Comparison of ENCODE assay signal across 22 cellular contexts in the genomic region with DNA sequence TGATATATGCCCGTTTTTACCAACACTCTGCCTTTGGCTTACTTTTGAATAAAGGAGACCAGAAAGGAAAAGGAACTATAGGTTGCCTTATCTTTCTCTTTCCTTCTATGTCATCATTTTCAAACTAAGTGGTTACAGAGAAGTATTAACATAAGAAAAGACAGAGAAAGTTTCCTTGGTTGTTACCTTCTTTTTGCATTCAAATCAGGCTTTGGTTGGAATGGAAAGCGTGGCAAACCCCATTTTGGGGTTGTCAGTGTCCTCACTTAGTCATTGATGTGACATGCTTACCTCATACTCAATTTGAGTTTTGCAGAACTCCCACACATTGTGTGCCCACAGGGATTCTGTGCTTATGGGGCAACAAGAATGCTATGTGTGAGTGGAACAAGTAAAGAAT. TPM values are rescaled to one million over a fixed set of nuclear protein-coding genes. Genes with fewer than 3 reads are reported as not detected.
"Had no signal": no experiment of that assay in that cellular context is flagged by ENCODE, and none has a peak within 500 bp of the region (broad histone marks: within the 10 kb centered on the region; RNA-seq: fewer than 3 reads in every experiment).

No MANE protein-coding gene starts in this region.

- DNase-seq: activated CD8-positive, alpha-beta memory T cell treated with anti-CD3 and anti-CD28 coated beads, Interleukin-2, amount 50 U/mL, for 48 hours; activated naive CD4-positive, alpha-beta T cell; cerebellar nuclear complex; effector CD8-positive, alpha-beta T cell; foreskin fibroblast; glutamatergic neuron; hypothalamus; left cardiac atrium; naive thymus-derived CD4-positive, alpha-beta T cell; sigmoid colon; stimulated activated CD4-positive, alpha-beta T cell treated with anti-CD3 and anti-CD28 coated beads, Interleukin-1b, Interleukin-23, amount 100 ng/mL, for 48 hours; substantia nigra; SW 1271; uterus had no signal

- H3K4me3 Mint-ChIP-seq: activated T-helper 1 cell treated with anti-CD3 and anti-CD28 coated beads, Interleukin-12 subunit alpha, Interleukin-12 subunit beta, Interleukin-2, Interleukin-4 antibody, amounts not matched to agents 30 ng/mL and 10 ng/mL and 1 ng/mL, durations not matched to agents 14 hours and 24 hours and 36 hours; naive thymus-derived CD4-positive, alpha-beta T cell; stimulated activated memory B cell treated with anti-CD40 and anti-IgM and Interleukin-4, amounts not matched to agents 10 μg/mL and 1 μg/mL and 100 μg/mL, for 72 hours had no signal

- H3K27ac Mint-ChIP-seq: activated T-helper 1 cell treated with anti-CD3 and anti-CD28 coated beads, Interleukin-12 subunit alpha, Interleukin-12 subunit beta, Interleukin-2, Interleukin-4 antibody, amounts not matched to agents 30 ng/mL and 10 ng/mL and 1 ng/mL, durations not matched to agents 14 hours and 24 hours and 36 hours; naive thymus-derived CD4-positive, alpha-beta T cell; stimulated activated memory B cell treated with anti-CD40 and anti-IgM and Interleukin-4, amounts not matched to agents 10 μg/mL and 1 μg/mL and 100 μg/mL, for 72 hours had no signal

- H3K27me3 ChIP-seq: ascending aorta, breast epithelium, sigmoid colon, uterus had no signal

- H3K79me2 ChIP-seq: parathyroid adenoma had no signal

- ATAC-seq: left cardiac atrium; naive thymus-derived CD4-positive, alpha-beta T cell; stimulated activated memory B cell treated with anti-CD40 and anti-IgM and Interleukin-4, amounts not matched to agents 10 μg/mL and 1 μg/mL and 100 μg/mL, for 72 hours had no signal

- H2AFZ ChIP-seq: parathyroid adenoma had no signal

- H3K36me3 ChIP-seq: ascending aorta, breast epithelium, neutrophil, sigmoid colon, tibial nerve, uterus had no signal

- H3K9ac ChIP-seq: parathyroid adenoma had no signal

- H3K9me3 Mint-ChIP-seq: activated T-helper 1 cell treated with anti-CD3 and anti-CD28 coated beads, Interleukin-12 subunit alpha, Interleukin-12 subunit beta, Interleukin-2, Interleukin-4 antibody, amounts not matched to agents 30 ng/mL and 10 ng/mL and 1 ng/mL, durations not matched to agents 14 hours and 24 hours and 36 hours; stimulated activated memory B cell treated with anti-CD40 and anti-IgM and Interleukin-4, amounts not matched to agents 10 μg/mL and 1 μg/mL and 100 μg/mL, for 72 hours had no signal

- H3K36me3 Mint-ChIP-seq: naive thymus-derived CD4-positive, alpha-beta T cell; stimulated activated memory B cell treated with anti-CD40 and anti-IgM and Interleukin-4, amounts not matched to agents 10 μg/mL and 1 μg/mL and 100 μg/mL, for 72 hours had no signal

- H3K4me1 ChIP-seq: parathyroid adenoma, uterus had no signal

- H3K27ac ChIP-seq: breast epithelium, neutrophil, parathyroid adenoma, sigmoid colon, tibial nerve, uterus had no signal

- H3K4me3 ChIP-seq: ascending aorta, breast epithelium, sigmoid colon, tibial nerve, uterus had no signal

- H3K9me3 ChIP-seq: ascending aorta, breast epithelium, neutrophil, sigmoid colon, tibial nerve, uterus had no signal

RNA-seq across cellular contexts. Expression of a gene that starts 3.7 kb away (rescaled TPM):
- total RNA-seq: activated T-helper 1 cell treated with anti-CD3 and anti-CD28 coated beads, Interleukin-12 subunit alpha, Interleukin-12 subunit beta, Interleukin-2, Interleukin-4 antibody, amounts not matched to agents 30 ng/mL and 10 ng/mL and 1 ng/mL, durations not matched to agents 14 hours and 24 hours and 36 hours; T-helper 2 cell treated with Interferon-gamma antibody and Interleukin-4, amounts not matched to agents 100 ng/mL and 5 ng/mL, for 36 hours had no signal
